In the genomic region with DNA sequence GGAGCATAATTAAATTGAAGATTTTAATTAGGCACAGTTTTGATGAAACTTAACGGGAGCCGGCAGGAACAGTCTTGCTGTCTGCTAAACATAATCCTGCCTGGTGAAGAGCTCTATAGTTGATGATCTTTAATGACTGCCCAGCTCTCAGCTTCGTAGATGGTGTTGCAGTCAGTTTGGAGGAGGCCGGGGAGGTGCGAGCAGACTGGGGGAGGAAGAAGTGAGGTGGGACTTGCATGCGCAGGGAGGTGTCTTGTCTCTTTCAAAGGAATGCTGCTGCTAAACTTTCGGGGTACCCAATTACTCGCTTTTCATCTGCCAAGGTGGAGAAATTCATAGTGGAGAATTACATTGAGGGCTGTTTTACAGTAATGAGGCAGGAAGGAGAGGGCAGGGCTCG, we compare ENCODE assay signal across 30 cellular contexts.
"Had no signal": no experiment of that assay in that cellular context is flagged by ENCODE, and none has a peak within 500 bp of the region (broad histone marks: within the 10 kb centered on the region; RNA-seq: fewer than 3 reads in every experiment).

No MANE protein-coding gene starts in this region.

- H3K27me3 ChIP-seq: adrenal gland, body of pancreas, colonic mucosa, esophagus squamous epithelium, gastroesophageal sphincter had no signal

- H3K9me3 ChIP-seq: adrenal gland, body of pancreas, colonic mucosa, esophagus squamous epithelium, gastroesophageal sphincter had no signal

- H3K36me3 ChIP-seq: adrenal gland, colonic mucosa, esophagus squamous epithelium, gastroesophageal sphincter, WERI-Rb-1 had no signal

- H3K4me1 Mint-ChIP-seq: activated B cell treated with CpG ODN at 0.5 μM for 24 hours; activated naive CD4-positive, alpha-beta T cell treated with anti-CD3 and anti-CD28 coated beads, Interleukin-2, amount 50 U/mL, for 24 hours; activated naive CD8-positive, alpha-beta T cell treated with anti-CD3 and anti-CD28 coated beads for 36 hours; activated naive CD8-positive, alpha-beta T cell treated with anti-CD3 and anti-CD28 coated beads, Interleukin-2, amount 50 U/mL, for 24 hours; activated T-helper 17 cell treated with anti-CD3 and anti-CD28 coated beads, Interleukin-2, amount 50 U/mL, for 72 hours; T-helper 17 cell had no signal

- H3K4me1 ChIP-seq: adrenal gland, body of pancreas, colonic mucosa, esophagus squamous epithelium, gastroesophageal sphincter had no signal

- H3K4me3 Mint-ChIP-seq: activated B cell treated with CpG ODN at 0.5 μM for 24 hours; activated CD8-positive, alpha-beta T cell treated with anti-CD3 and anti-CD28 coated beads for 36 hours; activated naive CD4-positive, alpha-beta T cell treated with anti-CD3 and anti-CD28 coated beads for 36 hours; activated naive CD4-positive, alpha-beta T cell treated with anti-CD3 and anti-CD28 coated beads, Interleukin-2, amount 50 U/mL, for 24 hours; activated naive CD8-positive, alpha-beta T cell treated with anti-CD3 and anti-CD28 coated beads for 36 hours; activated naive CD8-positive, alpha-beta T cell treated with anti-CD3 and anti-CD28 coated beads, Interleukin-2, amount 50 U/mL, for 24 hours; activated T-cell treated with anti-CD3 and anti-CD28 coated beads, Interleukin-2, amount 50 U/mL, for 4 hours; activated T-helper 17 cell treated with anti-CD3 and anti-CD28 coated beads, Interleukin-2, amount 50 U/mL, for 72 hours; T-helper 17 cell; T-helper 2 cell treated with Interferon-gamma antibody and Interleukin-4, amounts not matched to agents 5 μg/mL and 100 μg/mL, for 36 hours had no signal

- H3K27ac ChIP-seq: adrenal gland, body of pancreas, colonic mucosa, epithelial cell of prostate, esophagus squamous epithelium, gastroesophageal sphincter, WERI-Rb-1 had no signal

- ATAC-seq: activated CD4-positive, CD25-positive, alpha-beta regulatory T cell treated with anti-CD3 and anti-CD28 coated beads, Interleukin-2, amount 50 U/mL, for 24 hours; activated CD8-positive, alpha-beta T cell treated with anti-CD3 and anti-CD28 coated beads for 36 hours; activated naive CD8-positive, alpha-beta T cell treated with anti-CD3 and anti-CD28 coated beads, Interleukin-2, amount 50 U/mL, for 24 hours; activated T-cell treated with anti-CD3 and anti-CD28 coated beads, Interleukin-2, amount 50 U/mL, for 4 hours; activated T-helper 17 cell treated with anti-CD3 and anti-CD28 coated beads, Interleukin-2, amount 50 U/mL, for 72 hours; body of pancreas; gastroesophageal sphincter; T-helper 17 cell had no signal

- DNase-seq: activated B cell treated with CpG ODN at 0.5 μM for 24 hours; activated CD4-positive, alpha-beta T cell treated with anti-CD3 and anti-CD28 coated beads for 48 hours; activated CD4-positive, alpha-beta T cell treated with anti-CD3 and anti-CD28 coated beads, Interleukin-2, amount 50 U/mL, for 1 hour; activated CD4-positive, alpha-beta T cell treated with anti-CD3 and anti-CD28 coated beads, Interleukin-2, amount 50 U/mL, for 48 hours; activated CD8-positive, alpha-beta memory T cell treated with anti-CD3 and anti-CD28 coated beads for 24 hours; activated CD8-positive, alpha-beta T cell treated with anti-CD3 and anti-CD28 coated beads for 36 hours; activated effector memory CD4-positive, alpha-beta T cell treated with Interleukin-2 at 50 U/mL for 16 hours; activated naive CD4-positive, alpha-beta T cell treated with anti-CD3 and anti-CD28 coated beads for 36 hours; activated naive CD8-positive, alpha-beta T cell treated with anti-CD3 and anti-CD28 coated beads for 36 hours; activated naive CD8-positive, alpha-beta T cell treated with anti-CD3 and anti-CD28 coated beads, Interleukin-2, amount 50 U/mL, for 24 hours; activated T-cell treated with anti-CD3 and anti-CD28 coated beads, Interleukin-2, amount 50 U/mL, for 4 hours; adrenal gland; aorta; body of pancreas; central memory CD4-positive, alpha-beta T cell; cerebellar nuclear complex; colonic mucosa; effector CD8-positive, alpha-beta T cell; esophagus squamous epithelium; foreskin melanocyte; T-helper 1 cell; T-helper 17 cell; T1000; WERI-Rb-1 had no signal

- H3K4me3 ChIP-seq: adrenal gland, body of pancreas, colonic mucosa, esophagus squamous epithelium, gastroesophageal sphincter had no signal

- H3K27ac Mint-ChIP-seq: activated B cell treated with CpG ODN at 0.5 μM for 24 hours; activated CD8-positive, alpha-beta T cell treated with anti-CD3 and anti-CD28 coated beads for 36 hours; activated naive CD4-positive, alpha-beta T cell treated with anti-CD3 and anti-CD28 coated beads for 36 hours; activated naive CD4-positive, alpha-beta T cell treated with anti-CD3 and anti-CD28 coated beads, Interleukin-2, amount 50 U/mL, for 24 hours; activated naive CD8-positive, alpha-beta T cell treated with anti-CD3 and anti-CD28 coated beads for 36 hours; activated naive CD8-positive, alpha-beta T cell treated with anti-CD3 and anti-CD28 coated beads, Interleukin-2, amount 50 U/mL, for 24 hours; activated T-helper 17 cell treated with anti-CD3 and anti-CD28 coated beads, Interleukin-2, amount 50 U/mL, for 72 hours; T-helper 17 cell; T-helper 2 cell treated with Interferon-gamma antibody and Interleukin-4, amounts not matched to agents 5 μg/mL and 100 μg/mL, for 36 hours had no signal

- H3K9me3 Mint-ChIP-seq: activated B cell treated with CpG ODN at 0.5 μM for 24 hours; activated CD8-positive, alpha-beta T cell treated with anti-CD3 and anti-CD28 coated beads for 36 hours; activated naive CD4-positive, alpha-beta T cell treated with anti-CD3 and anti-CD28 coated beads for 36 hours; activated naive CD4-positive, alpha-beta T cell treated with anti-CD3 and anti-CD28 coated beads, Interleukin-2, amount 50 U/mL, for 24 hours; activated naive CD8-positive, alpha-beta T cell treated with anti-CD3 and anti-CD28 coated beads for 36 hours; activated naive CD8-positive, alpha-beta T cell treated with anti-CD3 and anti-CD28 coated beads, Interleukin-2, amount 50 U/mL, for 24 hours; activated T-cell treated with anti-CD3 and anti-CD28 coated beads, Interleukin-2, amount 50 U/mL, for 4 hours; activated T-helper 17 cell treated with anti-CD3 and anti-CD28 coated beads, Interleukin-2, amount 50 U/mL, for 72 hours; T-helper 2 cell treated with Interferon-gamma antibody and Interleukin-4, amounts not matched to agents 5 μg/mL and 100 μg/mL, for 36 hours had no signal

- H3K27me3 Mint-ChIP-seq: activated CD8-positive, alpha-beta T cell treated with anti-CD3 and anti-CD28 coated beads for 36 hours; activated naive CD4-positive, alpha-beta T cell treated with anti-CD3 and anti-CD28 coated beads, Interleukin-2, amount 50 U/mL, for 24 hours; activated naive CD8-positive, alpha-beta T cell treated with anti-CD3 and anti-CD28 coated beads for 36 hours; activated naive CD8-positive, alpha-beta T cell treated with anti-CD3 and anti-CD28 coated beads, Interleukin-2, amount 50 U/mL, for 24 hours; activated T-helper 17 cell treated with anti-CD3 and anti-CD28 coated beads, Interleukin-2, amount 50 U/mL, for 72 hours had no signal

- H3K36me3 Mint-ChIP-seq: activated naive CD4-positive, alpha-beta T cell treated with anti-CD3 and anti-CD28 coated beads, Interleukin-2, amount 50 U/mL, for 24 hours; activated naive CD8-positive, alpha-beta T cell treated with anti-CD3 and anti-CD28 coated beads for 36 hours had no signal
